1 cellular context compared by ENCODE assay signal in genomic region chr6:56864171-56864616, GRCh38.
TF ChIP-seq lines count a peak whose summit lies in the region.

No MANE protein-coding gene starts in this region.

TF ChIP-seq in IMR-90, 13 proteins besides CTCF, POLR2A, EP300 and RAD21:
- TF ChIP-seq RCOR1 (IDR thresholded peaks at IDR 0.05; ENCODE audit: insufficient replicate concordance, low read length): no peak
- peak; percentile 57 for TF ChIP-seq MAFK (IDR thresholded peaks at IDR 0.05; ENCODE audit: low read depth, low read length)
- TF ChIP-seq FOS (IDR thresholded peaks at IDR 0.05; ENCODE audit: low read depth, low read length): 0 out of 2 replicates have a peak, but pooled peaks have one; percentile 5
